In genomic region chr12:62603061-62603810, GRCh38 we compare ENCODE assay signal across 8 cellular contexts.
DNase-seq lines count a peak whose midpoint lies in the region; ATAC-seq and TF ChIP-seq lines count a peak whose summit lies in the region.

No MANE protein-coding gene starts in this region.

- H3K27ac Mint-ChIP-seq in activated naive CD8-positive, alpha-beta T cell treated with anti-CD3 and anti-CD28 coated beads for 36 hours = peak overlapping the region; percentile 97

- TF ChIP-seq CTCF in parathyroid adenoma (IDR thresholded peaks at IDR 0.05) = peak; percentile 52
- TF ChIP-seq CTCF in tibial nerve (IDR thresholded peaks at IDR 0.05) = peak; percentile 34 to 92 (median 72)

- peak; percentile 95 for ATAC-seq in Right ventricle myocardium superior (ENCODE audit: poor library complexity)

- H3K4me3 ChIP-seq in GM08714 (ENCODE audit: low read length) (peak overlapping the region; percentile 77), HAP-1 (peak overlapping the region; percentile 59), SK-N-MC (peak overlapping the region; percentile 95), parathyroid adenoma (ENCODE audit: low read depth, low read length) (peak overlapping the region; percentile 85), tibial nerve (peak overlapping the region; percentile 75 to 95 (median 82))

- H3K27me3 ChIP-seq in HAP-1 (ENCODE audit: low read depth) = no peaks in the 10 kb centered on the region
- H3K27me3 ChIP-seq in parathyroid adenoma (ENCODE audit: control insufficient read depth, insufficient read depth, low read length) = no peaks in the 10 kb centered on the region
- H3K27me3 ChIP-seq in tibial nerve = no peaks in the 10 kb centered on the region

- DNase-seq in HAP-1 (ENCODE audit: low spot score in 2 of 2) (peak; percentile 77 to 85), M059J (ENCODE audit: low read depth) (peak; percentile 78), SK-N-MC (ENCODE audit: low read depth, low spot score) (no peak), Right ventricle myocardium superior (peak; percentile 92), tibial nerve (ENCODE audit: low spot score in 2 of 2) (peak; percentile 64 to 66)
- peak; percentile 84 for DNase-seq in activated naive CD8-positive, alpha-beta T cell treated with anti-CD3 and anti-CD28 coated beads for 36 hours

- peaks cover 18% of the 10 kb centered on the region for H3K36me3 Mint-ChIP-seq in activated naive CD8-positive, alpha-beta T cell treated with anti-CD3 and anti-CD28 coated beads for 36 hours

- H3K27ac ChIP-seq in SK-N-MC (peak overlapping the region; percentile 99), parathyroid adenoma (peak overlapping the region; percentile 95), tibial nerve (peak overlapping the region; percentile 98 to 99 (median 99))

- peak; percentile 61 to 64 for TF ChIP-seq POLR2A in tibial nerve (IDR thresholded peaks at IDR 0.05)

- in situ Hi-C loops in HAP-1 (cut with MboI; ENCODE audit: low sequenced_read_pairs) = no loop called here

- WGBS in tibial nerve, 2 donors = 0% methylated on average over 55 to 83 of the region's 94 CpGs

- H3K36me3 ChIP-seq in HAP-1 (replicated peaks) (no peaks in the 10 kb centered on the region), SK-N-MC (ENCODE audit: insufficient read depth, low read length) (no peaks in the 10 kb centered on the region), parathyroid adenoma (ENCODE audit: control insufficient read depth, insufficient read depth, low read length) (no peaks in the 10 kb centered on the region), tibial nerve (no peaks in the 10 kb centered on the region)

- H3K4me1 Mint-ChIP-seq in activated naive CD8-positive, alpha-beta T cell treated with anti-CD3 and anti-CD28 coated beads for 36 hours = peaks cover 36% of the 10 kb centered on the region

- H3K27me3 Mint-ChIP-seq in activated naive CD8-positive, alpha-beta T cell treated with anti-CD3 and anti-CD28 coated beads for 36 hours = no peaks in the 10 kb centered on the region

- H3K4me2 ChIP-seq in parathyroid adenoma (ENCODE audit: low read length) = peak overlapping the region; percentile 74

- H3K4me3 Mint-ChIP-seq in activated naive CD8-positive, alpha-beta T cell treated with anti-CD3 and anti-CD28 coated beads for 36 hours = peak overlapping the region; percentile 86

- H3K9me3 ChIP-seq in HAP-1 = no peaks in the 10 kb centered on the region
- no peaks in the 10 kb centered on the region for H3K9me3 ChIP-seq in SK-N-MC (ENCODE audit: low read depth, low read length)
- H3K9me3 ChIP-seq in parathyroid adenoma (ENCODE audit: control insufficient read depth, low read length) = no peaks in the 10 kb centered on the region
- H3K9me3 ChIP-seq in tibial nerve = no peaks in the 10 kb centered on the region

- no peaks in the 10 kb centered on the region for H3K79me2 ChIP-seq in parathyroid adenoma

- peak in 1 of 2 donors; percentile 85 for TF ChIP-seq EP300 in tibial nerve (IDR thresholded peaks at IDR 0.05)

- intact Hi-C loops in Right ventricle myocardium superior (cut with DNase I) = no loop called here

- H3K4me1 ChIP-seq in HAP-1 (peaks cover 48% of the 10 kb centered on the region), parathyroid adenoma (no peaks in the 10 kb centered on the region), tibial nerve (peaks cover 0 to 42% (median 15%) of the 10 kb centered on the region in 4 donors)

- H3K9me3 Mint-ChIP-seq in activated naive CD8-positive, alpha-beta T cell treated with anti-CD3 and anti-CD28 coated beads for 36 hours = no peaks in the 10 kb centered on the region

- H3K9ac ChIP-seq in SK-N-MC (ENCODE audit: insufficient read length) (peak overlapping the region; percentile 98), parathyroid adenoma (peak overlapping the region; percentile 56)

- peak overlapping the region; percentile 92 for H2AFZ ChIP-seq in parathyroid adenoma
